ENCODE assay signal across 8 cellular contexts in genomic region chr17:79023886-79024771, GRCh38. TPM values are rescaled to one million over a fixed set of nuclear protein-coding genes. Genes with fewer than 3 reads are reported as not detected.
DNase-seq lines count a peak whose midpoint lies in the region; ATAC-seq, FAIRE-seq and TF ChIP-seq lines count a peak whose summit lies in the region.

Gene C1QTNF1, plus strand, starts transcription at chr17:79024169. Its CDS starts 19,800 bp downstream, at chr17:79043969.

- H3K36me3 Mint-ChIP-seq in MCF 10A (ENCODE audit: insufficient read depth, unreplicated experiment) = peaks cover 12% of the 10 kb centered on the region

- H3K9me3 ChIP-seq in kidney (ENCODE audit: control insufficient read depth in 1 of 2, low read length in 2 of 2) = no peaks in the 10 kb centered on the region

- POLR2A ChIA-PET in MCF 10A (lab: Yijun Ruan, JAX) = no interaction called here

- TF ChIP-seq CTCF in GM12875 (IDR thresholded peaks at IDR 0.05; ENCODE audit: borderline replicate concordance, insufficient read depth, low read depth, low read length) (0 out of 2 replicates have a peak, but pooled peaks have one; percentile 19), MCF 10A (IDR thresholded peaks at IDR 0.05; ENCODE audit: unreplicated experiment) (peak; percentile 22), kidney (IDR thresholded peaks at IDR 0.05; ENCODE audit: borderline replicate concordance, extremely low read depth, insufficient read depth) (no peak)

- CTCF ChIA-PET in MCF 10A (lab: Yijun Ruan, JAX) = no interaction called here

- H3K4me1 Mint-ChIP-seq in MCF 10A (ENCODE audit: insufficient read depth, unreplicated experiment) = peaks cover 54% of the 10 kb centered on the region

- H3K27me3 Mint-ChIP-seq in MCF 10A (ENCODE audit: insufficient read depth, unreplicated experiment) = no peaks in the 10 kb centered on the region

- H3K4me3 ChIP-seq in GM12875 (ENCODE audit: low read depth, low read length) = no peak within 1 kb of the TSS
- peak within 1 kb of the TSS; percentile 58 to 63 for H3K4me3 ChIP-seq in kidney (ENCODE audit: low read length in 2 of 2)

- peak within 1 kb of the TSS; percentile 17 to 51 for H3K9ac ChIP-seq in kidney (ENCODE audit: low read length in 2 of 2)

- ATAC-seq in GM18520 (IDR thresholded peaks at IDR 0.05; ENCODE audit: unreplicated experiment) (no peak), GM21360 (IDR thresholded peaks at IDR 0.05; ENCODE audit: unreplicated experiment) (no peak), GM18907 (IDR thresholded peaks at IDR 0.05; ENCODE audit: unreplicated experiment) (no peak)

- H3K4me3 Mint-ChIP-seq in MCF 10A (ENCODE audit: unreplicated experiment) = peak within 1 kb of the TSS; percentile 73

- peaks cover 10 to 50% of the 10 kb centered on the region in 2 donors for H3K4me1 ChIP-seq in kidney (ENCODE audit: control insufficient read depth in 1 of 2, insufficient read depth in 1 of 2, low read depth in 1 of 2, low read length in 2 of 2)

- peak within 1 kb of the TSS; percentile 70 for H3K27ac Mint-ChIP-seq in MCF 10A (ENCODE audit: low read depth, unreplicated experiment)

- FAIRE-seq in kidney (lab: Jason Lieb, UNC) = no peak

- no peaks in the 10 kb centered on the region for H3K9me3 Mint-ChIP-seq in MCF 10A (ENCODE audit: unreplicated experiment)

- intact Hi-C loops in MCF 10A (cut with micrococcal nuclease) (no loop called here), kidney (cut with DNase I) (no loop called here)

- no TSS peak for BruUV-seq in MCF 10A (replicated peaks; lab: Mats Ljungman, UMichigan)

- H3K36me3 ChIP-seq in kidney (ENCODE audit: control insufficient read depth in 1 of 2, insufficient read depth in 2 of 2, low read length in 2 of 2) = no peaks in the 10 kb centered on the region

- H3K27ac ChIP-seq in kidney (ENCODE audit: low read depth in 2 of 2, low read length in 2 of 2) = peak within 1 kb of the TSS; percentile 59 to 84

- peak; percentile 45 for DNase-seq in RKO (ENCODE audit: low spot score)
- DNase-seq in MCF 10A (ENCODE audit: unreplicated experiment) = no peak
- DNase-seq in kidney = peak; percentile 81
- peak; percentile 17 to 26 for DNase-seq in stimulated activated CD4-positive, alpha-beta T cell treated with anti-CD3 and anti-CD28 coated beads, Interleukin-4, amount 100 ng/mL, for 48 hours (ENCODE audit: low read depth in 2 of 2)

RNA-seq across cellular contexts. Expression of gene C1QTNF1, which starts in this region (rescaled TPM):
- total RNA-seq in MCF 10A (2022) = 3.0 and 3.3 TPM in 2 replicates
- total RNA-seq in kidney = 65.2 TPM
- polyA plus RNA-seq in kidney (ENCODE audit: insufficient read depth, low read depth, low replicate concordance) = 18.0 TPM

Comparison
In these comparisons a context has a peak if more than half of its experiments do, and no peak if none do; other contexts are left out.
1. RNA of gene C1QTNF1 (total RNA-seq): 65.2 TPM in kidney (single experiment); 3.0 to 3.3 TPM in MCF 10A; every median in the first group is over 10 times any median in the second.